ENCODE assay signal across 9 cellular contexts in genomic region chr7:150937848-150938561, GRCh38. TPM values are rescaled to one million over a fixed set of nuclear protein-coding genes. Genes with fewer than 3 reads are reported as not detected.
DNase-seq lines count a peak whose midpoint lies in the region; ATAC-seq and TF ChIP-seq lines count a peak whose summit lies in the region.
"Had no signal": no experiment of that assay in that cellular context is flagged by ENCODE, and none has a peak within 500 bp of the region (broad histone marks: within the 10 kb centered on the region; RNA-seq: fewer than 3 reads in every experiment).

No MANE protein-coding gene starts in this region.

- no peaks in the 10 kb centered on the region for H3K79me2 ChIP-seq in Loucy (ENCODE audit: insufficient read depth, low read length)

- POLR2A ChIA-PET in CD8-positive, alpha-beta T cell (lab: Charles Lee) = interaction anchor here (0.6 kb wide), 1 partner anchor 1871 kb away, joined by 3 read pairs; no protein-coding TSS in a partner anchor

- no peak overlapping the region for H3K27ac Mint-ChIP-seq in CD8-positive, alpha-beta T cell

- H3K4me3 ChIP-seq in CD8-positive, alpha-beta T cell (ENCODE audit: low read depth, low read length) = no peak overlapping the region
- peak overlapping the region; percentile 38 for H3K4me3 ChIP-seq in Loucy (ENCODE audit: low read length, poor library complexity, severe bottlenecking)
- no peak overlapping the region for H3K4me3 ChIP-seq in mucosa of descending colon
- H3K4me3 ChIP-seq: SJSA1 had no signal

- H2AFZ ChIP-seq in Loucy (ENCODE audit: low read length) = peak overlapping the region; percentile 3

- H3F3A ChIP-seq in Loucy (ENCODE audit: low read depth) = peaks cover 4% of the 10 kb centered on the region; the same call in 1 of the 2 replicates

- DNase-seq in CD8-positive, alpha-beta T cell = peak in 2 of 7 experiments; percentile 21 to 61
- peak; percentile 16 for DNase-seq in activated CD8-positive, alpha-beta memory T cell treated with anti-CD3 and anti-CD28 coated beads, Interleukin-2, amount 50 U/mL, for 4 hours
- DNase-seq in mucosa of descending colon (no peak), Ammon's horn (ENCODE audit: low spot score) (no peak), NCI-H128 (lab: John Stamatoyannopoulos, UW; ENCODE audit: unreplicated experiment) (no peak)

- no peak overlapping the region for H3K27ac ChIP-seq in CD8-positive, alpha-beta T cell (ENCODE audit: low read depth, low read length)
- H3K27ac ChIP-seq: SJSA1 had no signal

- CTCF ChIA-PET in CD8-positive, alpha-beta T cell (lab: Charles Lee) = interaction anchor here (0.7 to 2.2 kb wide), 7 partner anchors 13 to 173 kb away, joined by 3 to 6 read pairs (median 4); no protein-coding TSS in a partner anchor

- intact Hi-C loops in CD8-positive, alpha-beta T cell (cut with DNase I, micrococcal nuclease) = loop anchor here in 1 of 2 experiments (5.0 kb wide), 1 partner anchor 36 kb away; no protein-coding TSS in a partner anchor
- intact Hi-C loops in mucosa of descending colon (cut with DNase I, micrococcal nuclease) = no loop called here

- no peaks in the 10 kb centered on the region for H3K27me3 Mint-ChIP-seq in CD8-positive, alpha-beta T cell (ENCODE audit: low read depth)

- peak overlapping the region; percentile 65 for H3K4me3 Mint-ChIP-seq in CD8-positive, alpha-beta T cell

- H3K36me3 ChIP-seq in CD8-positive, alpha-beta T cell (ENCODE audit: insufficient read depth, low read length) = no peaks in the 10 kb centered on the region
- H3K36me3 ChIP-seq in Loucy (ENCODE audit: insufficient read depth, low read length) (no peaks in the 10 kb centered on the region), mucosa of descending colon (ENCODE audit: low read depth) (no peaks in the 10 kb centered on the region)
- H3K36me3 ChIP-seq: SJSA1 had no signal

- TF ChIP-seq CTCF in CD8-positive, alpha-beta T cell (IDR thresholded peaks at IDR 0.05) = no peak
- no peak for TF ChIP-seq CTCF in Loucy (conservative IDR thresholded peaks at IDR 0.05; ENCODE audit: low read length)
- TF ChIP-seq CTCF in mucosa of descending colon (IDR thresholded peaks at IDR 0.05) = no peak

- H3K9me3 Mint-ChIP-seq in CD8-positive, alpha-beta T cell = no peaks in the 10 kb centered on the region

- H3K9ac ChIP-seq in Loucy (ENCODE audit: low read depth, low read length, poor library complexity, severe bottlenecking) = peak overlapping the region; percentile 63

- H3K4me1 Mint-ChIP-seq in CD8-positive, alpha-beta T cell (ENCODE audit: low read depth) = peaks cover 30% of the 10 kb centered on the region

- no peaks in the 10 kb centered on the region for H3K27me3 ChIP-seq in CD8-positive, alpha-beta T cell (ENCODE audit: insufficient read depth, low read length)
- H3K27me3 ChIP-seq in Loucy (ENCODE audit: insufficient read depth, low read length, poor library complexity, severe bottlenecking) = no peaks in the 10 kb centered on the region

- H3K4me2 ChIP-seq in Loucy (ENCODE audit: low read depth, low read length, poor library complexity, severe bottlenecking) = peak overlapping the region; percentile 59

- peaks cover 37% of the 10 kb centered on the region for H3K4me1 ChIP-seq in CD8-positive, alpha-beta T cell (ENCODE audit: insufficient read depth, low read length)
- peaks cover 54% of the 10 kb centered on the region for H3K4me1 ChIP-seq in Loucy (ENCODE audit: insufficient read depth, low read length, poor library complexity, severe bottlenecking)
- H3K4me1 ChIP-seq in mucosa of descending colon (ENCODE audit: low read depth) = no peaks in the 10 kb centered on the region
- H3K4me1 ChIP-seq: SJSA1 had no signal

- H4K20me1 ChIP-seq in Loucy (ENCODE audit: insufficient read depth, low read length, poor library complexity, severe bottlenecking) = no peaks in the 10 kb centered on the region

- H3K36me3 Mint-ChIP-seq in CD8-positive, alpha-beta T cell = no peaks in the 10 kb centered on the region

- H3K9me2 ChIP-seq in Loucy (replicated peaks; ENCODE audit: low read depth, low read length) = no peaks in the 10 kb centered on the region

- ATAC-seq in CD8-positive, alpha-beta T cell = peak; percentile 60
- ATAC-seq in mucosa of descending colon = peak; percentile 36
- ATAC-seq in HG02623 (IDR thresholded peaks at IDR 0.05; ENCODE audit: unreplicated experiment) = no peak
- no peak for ATAC-seq in HG03378 (IDR thresholded peaks at IDR 0.05; ENCODE audit: unreplicated experiment)

- H3K9me3 ChIP-seq in CD8-positive, alpha-beta T cell (ENCODE audit: low read length) = no peaks in the 10 kb centered on the region
- no peaks in the 10 kb centered on the region for H3K9me3 ChIP-seq in Loucy (ENCODE audit: insufficient read depth, low read depth, low read length)
- no peaks in the 10 kb centered on the region for H3K9me3 ChIP-seq in mucosa of descending colon
- H3K9me3 ChIP-seq: SJSA1 had no signal

RNA-seq across cellular contexts. Expression of gene KCNH2, which starts 40.1 kb away (rescaled TPM):
- under 1 TPM; 0.90 to 0.97 TPM for total RNA-seq in CD8-positive, alpha-beta T cell
- total RNA-seq in mucosa of descending colon = 10 to 100 TPM in 1 of 3 donors, 1 to 10 TPM in 2; 2.9 to 87.1 (median 5.3) TPM
- total RNA-seq: SJSA1 had no signal

RNA-seq across cellular contexts. Expression of gene NOS3, which starts 52.8 kb away (rescaled TPM):
- total RNA-seq in CD8-positive, alpha-beta T cell = 1 to 10 TPM; 1.1 to 1.4 TPM
- 1 to 10 TPM; 2.5 to 6.3 (median 6.0) TPM for total RNA-seq in mucosa of descending colon
- total RNA-seq: SJSA1 had no signal

Comparison
In these comparisons a context has a peak if more than half of its experiments do, and no peak if none do; other contexts are left out.
1. ATAC-seq: peak in CD8-positive, alpha-beta T cell (single experiment) and mucosa of descending colon (single experiment); none in HG02623 (single experiment) and HG03378 (single experiment).